In the genomic region with DNA sequence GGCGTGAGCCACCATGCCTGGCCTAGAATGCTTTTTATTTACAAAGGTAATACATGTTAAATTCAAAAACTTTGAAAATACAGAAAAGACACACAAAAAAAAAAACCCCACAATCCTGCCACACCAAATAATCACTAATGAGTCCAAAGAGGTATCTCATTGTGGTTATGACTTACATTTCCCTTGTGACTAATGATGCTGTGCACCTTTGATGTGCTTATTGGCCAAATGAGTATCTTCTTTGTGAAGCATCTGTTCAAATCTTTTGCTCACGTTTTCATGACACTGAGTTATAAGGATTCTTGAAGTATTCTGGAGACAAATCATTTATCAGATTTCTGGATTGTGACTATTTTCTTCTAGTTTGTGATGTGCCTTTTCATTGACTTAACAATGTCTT, we compare ENCODE assay signal across 2 cellular contexts.
A peak's percentile ranks its signal among the peaks of the same experiment; 100 is the strongest.
TF ChIP-seq lines count a peak whose summit lies in the region.

No MANE protein-coding gene starts in this region.

TF ChIP-seq in HepG2, 621 proteins besides CTCF, POLR2A, EP300 and RAD21:
- TF ChIP-seq ZNF740 (CRISPR knock-in tag; IDR thresholded peaks at IDR 0.05) = no peak
- TF ChIP-seq CC2D1A (CRISPR knock-in tag; IDR thresholded peaks at IDR 0.05) = no peak
- TF ChIP-seq, protein P1, sequence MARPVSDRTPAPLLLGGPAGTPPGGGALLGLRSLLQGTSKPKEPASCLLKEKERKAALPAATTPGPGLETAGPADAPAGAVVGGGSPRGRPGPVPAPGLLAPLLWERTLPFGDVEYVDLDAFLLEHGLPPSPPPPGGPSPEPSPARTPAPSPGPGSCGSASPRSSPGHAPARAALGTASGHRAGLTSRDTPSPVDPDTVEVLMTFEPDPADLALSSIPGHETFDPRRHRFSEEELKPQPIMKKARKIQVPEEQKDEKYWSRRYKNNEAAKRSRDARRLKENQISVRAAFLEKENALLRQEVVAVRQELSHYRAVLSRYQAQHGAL (CRISPR knock-in tag; IDR thresholded peaks at IDR 0.05; ENCODE audit: not compliant biosample characterization) = no peak
- peak; percentile 41; the same call in 1 of the 2 replicates for TF ChIP-seq RFX5 (IDR thresholded peaks at IDR 0.05; ENCODE audit: low read depth, low read length)
- TF ChIP-seq TAF1 (CRISPR knock-in tag; IDR thresholded peaks at IDR 0.05) = no peak
- TF ChIP-seq ZSCAN30 (CRISPR knock-in tag; IDR thresholded peaks at IDR 0.05) = no peak

TF ChIP-seq in endothelial cell of umbilical vein, 7 proteins besides CTCF, POLR2A, EP300 and RAD21:
- TF ChIP-seq JUN (IDR thresholded peaks at IDR 0.05; ENCODE audit: borderline replicate concordance, insufficient read depth, insufficient read length, low read depth) (no peak), EZH2 (IDR thresholded peaks at IDR 0.05; ENCODE audit: borderline replicate concordance, low read depth, low read length, severe bottlenecking) (no peak), FOS (IDR thresholded peaks at IDR 0.05; ENCODE audit: borderline replicate concordance, insufficient read depth, low read length) (no peak), MAX (IDR thresholded peaks at IDR 0.05; ENCODE audit: insufficient read depth, insufficient read length) (no peak), POLR2AphosphoS5 (IDR thresholded peaks at IDR 0.05; ENCODE audit: insufficient read depth, low read depth, low read length) (no peak), GATA2 (IDR thresholded peaks at IDR 0.05; ENCODE audit: insufficient read depth, insufficient read length, low read depth, low read length) (no peak), MYC (IDR thresholded peaks at IDR 0.05; ENCODE audit: low read depth, low read length) (no peak)
